ENCODE assay signal across 8 cellular contexts in genomic region chr4:82739292-82740190, GRCh38. TPM values are rescaled to one million over a fixed set of nuclear protein-coding genes. Genes with fewer than 3 reads are reported as not detected.
DNase-seq lines count a peak whose midpoint lies in the region; ATAC-seq, FAIRE-seq and TF ChIP-seq lines count a peak whose summit lies in the region.

No MANE protein-coding gene starts in this region.

- peak; percentile 97 for TF ChIP-seq RAD21 in HepG2 (CRISPR knock-in tag; IDR thresholded peaks at IDR 0.05)

- H3K27me3 ChIP-seq in KMS-11 (ENCODE audit: insufficient read depth, low read depth) = no peaks in the 10 kb centered on the region
- H3K27me3 ChIP-seq in HepG2 (ENCODE audit: control insufficient read depth in 1 of 2, insufficient read depth in 2 of 2, low read length in 2 of 2) = no peaks in the 10 kb centered on the region; a peak in 1 of 5 replicates

- H3K9me3 Mint-ChIP-seq in activated B cell treated with CpG ODN at 0.5 μM for 24 hours = no peaks in the 10 kb centered on the region

- H2AFZ ChIP-seq in KMS-11 (ENCODE audit: low read depth) = no peak overlapping the region
- H2AFZ ChIP-seq in HepG2 (ENCODE audit: low read length) = no peak overlapping the region

- intact Hi-C loops in activated B cell treated with CpG ODN at 0.5 μM for 24 hours (cut with micrococcal nuclease) (loop anchor here (1.0 to 5.0 kb wide), 2 partner anchors 277 to 1332 kb away; no protein-coding TSS in a partner anchor), HepG2 (cut with micrococcal nuclease; ENCODE audit: unreplicated experiment) (loop anchor here (1.0 kb wide), 1 partner anchor 277 kb away; no protein-coding TSS in a partner anchor)

- H3K36me3 ChIP-seq in KMS-11 (ENCODE audit: insufficient read depth) (no peaks in the 10 kb centered on the region), HepG2 (replicated peaks in 1 of 2; ENCODE audit: control insufficient read depth in 1 of 2, insufficient read depth in 2 of 2, low read length in 2 of 2) (no peaks in the 10 kb centered on the region)

- H3K4me3 ChIP-seq in KMS-11 (IDR thresholded peaks at IDR 0.05; ENCODE audit: insufficient read depth, low read depth, low read length) (no peak overlapping the region), HepG2 (replicated peaks in 1 of 3; ENCODE audit: insufficient read depth in 1 of 3, low read depth in 2 of 3, low read length in 3 of 3) (no peak overlapping the region)

- peak; percentile 50 for FAIRE-seq in HepG2 (lab: Jason Lieb, UNC)

- H3K9ac ChIP-seq in KMS-11 (no peak overlapping the region), HepG2 (ENCODE audit: insufficient read depth, low read depth, low read length) (no peak overlapping the region)

- TF ChIP-seq EP300 in HepG2 (IDR thresholded peaks at IDR 0.05; ENCODE audit: low read depth in 2 of 2, low read length in 2 of 2) (no peak), HepG2 (CRISPR knock-in tag; IDR thresholded peaks at IDR 0.05; ENCODE audit: borderline replicate concordance) (no peak)

- H4K20me1 ChIP-seq in KMS-11 (ENCODE audit: insufficient read depth) (no peaks in the 10 kb centered on the region), HepG2 (ENCODE audit: insufficient read depth, low read length) (no peaks in the 10 kb centered on the region)

- peak; percentile 100 for ATAC-seq in GM21737 (IDR thresholded peaks at IDR 0.05; ENCODE audit: unreplicated experiment)
- peak; percentile 49 for ATAC-seq in activated B cell treated with CpG ODN at 0.5 μM for 24 hours (ENCODE audit: low read depth)
- peak; percentile 96 for ATAC-seq in HepG2

- CTCF ChIA-PET in activated B cell treated with CpG ODN at 0.5 μM for 24 hours (lab: Charles Lee) (interaction anchor here (1.1 to 2.0 kb wide), 2 partner anchors 10 to 278 kb away, joined by 3 to 11 read pairs; no protein-coding TSS in a partner anchor), HepG2 (lab: Yijun Ruan, JAX; ENCODE audit: low intra/inter-chr PET ratio, low total read pairs) (interaction anchor here (1.4 to 3.3 kb wide), 2 partner anchors 17 to 277 kb away, joined by 4 to 53 read pairs; no protein-coding TSS in a partner anchor)

- H3K4me2 ChIP-seq in KMS-11 (no peak overlapping the region), HepG2 (ENCODE audit: low read depth, low read length) (no peak overlapping the region)

- no peak for TF ChIP-seq POLR2A in HepG2 (IDR thresholded peaks at IDR 0.05; ENCODE audit: insufficient read depth in 1 of 2, low read depth in 2 of 2, low read length in 2 of 2)

- H3K79me2 ChIP-seq in KMS-11 (ENCODE audit: insufficient read depth, low read depth) = no peaks in the 10 kb centered on the region
- no peaks in the 10 kb centered on the region for H3K79me2 ChIP-seq in HepG2 (ENCODE audit: insufficient read depth, low read length)

- H3K36me3 Mint-ChIP-seq in activated B cell treated with CpG ODN at 0.5 μM for 24 hours (ENCODE audit: low read depth) = no peaks in the 10 kb centered on the region

- H3K27me3 Mint-ChIP-seq in activated B cell treated with CpG ODN at 0.5 μM for 24 hours = peaks cover 8% of the 10 kb centered on the region

- H3K27ac ChIP-seq in KMS-11 (no peak overlapping the region), HepG2 (ENCODE audit: extremely low read length, insufficient read depth, low read length) (no peak overlapping the region)

- no peaks in the 10 kb centered on the region for H3K4me1 ChIP-seq in KMS-11 (ENCODE audit: low read depth, poor library complexity, severe bottlenecking)
- peaks cover 26% of the 10 kb centered on the region for H3K4me1 ChIP-seq in HepG2 (ENCODE audit: insufficient read depth, low read length)

- H3K9me3 ChIP-seq in HepG2 (ENCODE audit: low read length) = no peaks in the 10 kb centered on the region

- in situ Hi-C loops in G401 (cut with HindIII; ENCODE audit: low sequenced_read_pairs) (no loop called here), HepG2 (cut with HindIII; ENCODE audit: extremely low pct_ligation_motif_present, low pct_unique_long_range_greater_than_20kb) (loop anchor here (5.0 kb wide), 1 partner anchor 277 kb away; no protein-coding TSS in a partner anchor)

- no peaks in the 10 kb centered on the region for H3K4me1 Mint-ChIP-seq in activated B cell treated with CpG ODN at 0.5 μM for 24 hours

- 0 out of 2 replicates have a peak, but pooled peaks have one; percentile 24 for TF ChIP-seq CTCF in KMS-11 (conservative IDR thresholded peaks at IDR 0.05; ENCODE audit: low read depth, low read length)
- TF ChIP-seq CTCF in activated B cell treated with CpG ODN at 0.5 μM for 24 hours (IDR thresholded peaks at IDR 0.05) = no peak
- peak; percentile 99 for TF ChIP-seq CTCF in HepG2 (CRISPR knock-in tag; IDR thresholded peaks at IDR 0.05)

- no TSS peak for BruUV-seq in HepG2 (replicated peaks; lab: Mats Ljungman, UMichigan)

- WGBS in HepG2 (ENCODE audit: low lambda C conversion rate) = 34% methylated on average over 23 of the region's 23 CpGs

- no peak overlapping the region for H3K27ac Mint-ChIP-seq in activated B cell treated with CpG ODN at 0.5 μM for 24 hours

- no peak overlapping the region for H3K4me3 Mint-ChIP-seq in activated B cell treated with CpG ODN at 0.5 μM for 24 hours

- DNase-seq in G401 (ENCODE audit: low spot score) (peak; percentile 23), activated B cell treated with CpG ODN at 0.5 μM for 24 hours (peak; percentile 27), cerebellar cortex (ENCODE audit: low spot score) (peak; percentile 40), HepG2 (ENCODE audit: low spot score) (peak; percentile 58), GF-D8 (lab: John Stamatoyannopoulos, UW) (no peak)
- peak; percentile 62 to 73 (median 64) for DNase-seq in stimulated activated CD4-positive, alpha-beta T cell treated with anti-CD3 and anti-CD28 coated beads, TNF-alpha, amount 100 ng/mL, for 48 hours (ENCODE audit: low read depth in 3 of 3)

- POLR2A ChIA-PET in activated B cell treated with CpG ODN at 0.5 μM for 24 hours (lab: Charles Lee) = no interaction called here
- POLR2A ChIA-PET in HepG2 (lab: Yijun Ruan, JAX) = interaction anchor here (1.3 kb wide), 1 partner anchor 278 kb away, joined by 3 read pairs; no protein-coding TSS in a partner anchor

TF ChIP-seq in HepG2, 621 proteins besides CTCF, POLR2A, EP300 and RAD21 (continues in another document):
- 0 out of 2 replicates have a peak, but pooled peaks have one; percentile 45 for TF ChIP-seq DNMT1 (CRISPR knock-in tag; IDR thresholded peaks at IDR 0.05)
- TF ChIP-seq SP1 (IDR thresholded peaks at IDR 0.05) = no peak
- peak; percentile 13; the same call in 1 of the 2 replicates for TF ChIP-seq SP1 (CRISPR knock-in tag; IDR thresholded peaks at IDR 0.05)
- TF ChIP-seq HNRNPL (IDR thresholded peaks at IDR 0.05; ENCODE audit: low read depth, low read length) = peak; percentile 85
- TF ChIP-seq ZGPAT (CRISPR knock-in tag; IDR thresholded peaks at IDR 0.05) = 0 out of 2 replicates have a peak, but pooled peaks have one; percentile 33
- no peak for TF ChIP-seq ZKSCAN8 (CRISPR knock-in tag; IDR thresholded peaks at IDR 0.05; ENCODE audit: borderline replicate concordance)
- TF ChIP-seq HDAC2 (CRISPR knock-in tag; IDR thresholded peaks at IDR 0.05) = peak; percentile 36; the same call in 1 of the 2 replicates
- TF ChIP-seq YY1 (IDR thresholded peaks at IDR 0.05; ENCODE audit: insufficient read depth, insufficient replicate concordance, low read depth, low read length) = peak; percentile 48
- no peak for TF ChIP-seq PCBP2 (optimal IDR thresholded peaks at IDR 0.05; ENCODE audit: low read depth, low read length, poor library complexity, severe bottlenecking)
- no peak for TF ChIP-seq ZMAT3 (CRISPR knock-in tag; conservative IDR thresholded peaks at IDR 0.05)
- no peak for TF ChIP-seq ZNF33B (CRISPR knock-in tag; IDR thresholded peaks at IDR 0.05)
- TF ChIP-seq SALL1 (CRISPR knock-in tag; IDR thresholded peaks at IDR 0.05) = peak; percentile 64
- TF ChIP-seq ZNF205 (CRISPR knock-in tag; IDR thresholded peaks at IDR 0.05) = no peak
- TF ChIP-seq POGZ (CRISPR knock-in tag; IDR thresholded peaks at IDR 0.05) = 0 out of 2 replicates have a peak, but pooled peaks have one; percentile 39

RNA-seq across cellular contexts. Expression of gene SCD5, which starts 59.1 kb away (rescaled TPM):
- 10.1 and 10.2 TPM in 2 replicates for total RNA-seq in G401 (2014; rRNA removed; shearing (Covaris generic))
- total RNA-seq in activated B cell treated with CpG ODN at 0.5 μM for 24 hours (not detected in 2 replicates), HepG2 (2016; rRNA removed; fragmentation: Illumina TruSeq; extraction: Trizol) (not detected in 2 replicates)
- not detected in 2 replicates for total RNA-seq in HepG2 (2016; cell fraction: cytosol; rRNA removed; fragmentation: Illumina TruSeq; extraction: Trizol; ENCODE audit: low read depth)
- not detected in 2 replicates for total RNA-seq in HepG2 (2016; cell fraction: insoluble cytoplasmic fraction; rRNA removed; fragmentation: Illumina TruSeq; extraction: Trizol)
- total RNA-seq in HepG2 (2016; cell fraction: membrane; rRNA removed; fragmentation: Illumina TruSeq; extraction: Trizol) = not detected in 2 replicates
- not detected in 2 replicates for total RNA-seq in HepG2 (2016; cell fraction: nucleus; rRNA removed; fragmentation: Illumina TruSeq; extraction: Trizol)
- not detected in 2 replicates for polyA plus RNA-seq in HepG2 (2011; rRNA removed)
- not detected in 2 replicates for polyA plus RNA-seq in HepG2 (2011; cell fraction: cytosol; rRNA removed)
- not detected in 2 replicates for polyA plus RNA-seq in HepG2 (2011; cell fraction: nucleus; rRNA removed)
- not detected in 2 replicates for polyA plus RNA-seq in HepG2 (2012)
- polyA plus RNA-seq in HepG2 (2016; cell fraction: cytosol; fragmentation: Illumina TruSeq; extraction: Trizol; ENCODE audit: low read depth) = not detected in 2 replicates
- not detected in 2 replicates for polyA plus RNA-seq in HepG2 (2016; cell fraction: insoluble cytoplasmic fraction; fragmentation: Illumina TruSeq; extraction: Trizol; ENCODE audit: low read depth)
- polyA plus RNA-seq in HepG2 (2016; cell fraction: membrane; fragmentation: Illumina TruSeq; extraction: Trizol; ENCODE audit: low read depth) = not detected in 2 replicates
- 0.15 TPM in 1 of 2 replicates, not detected in the other for polyA plus RNA-seq in HepG2 (2016; cell fraction: nucleus; fragmentation: Illumina TruSeq; extraction: Trizol; ENCODE audit: insufficient read depth, low read depth)
- 1.8 TPM in 1 of 2 replicates, not detected in the other for polyA minus RNA-seq in HepG2 (2011; rRNA and poly(A)+ RNA removed; ENCODE audit: low replicate concordance)
- not detected in 2 replicates for polyA minus RNA-seq in HepG2 (2011; cell fraction: cytosol; rRNA and poly(A)+ RNA removed)
- polyA minus RNA-seq in HepG2 (2011; cell fraction: nucleus; rRNA and poly(A)+ RNA removed) = not detected in 2 replicates

Comparison
In these comparisons a context has a peak if more than half of its experiments do, and no peak if none do; other contexts are left out.
1. ATAC-seq: peak in every context shown above with its lines; median percentile 100 in GM21737; 96 in HepG2; 49 in activated B cell treated with CpG ODN at 0.5 μM for 24 hours.
2. RNA of gene SCD5, which starts 59.1 kb away (total RNA-seq): 10.1 to 10.2 TPM in G401; not detected in activated B cell treated with CpG ODN at 0.5 μM for 24 hours and not detected in HepG2; every median in the first group is over 10 times any median in the second.